In genomic region chr11:69643646-69644045, GRCh38 we compare ENCODE assay signal across 8 cellular contexts. TPM values are rescaled to one million over a fixed set of nuclear protein-coding genes. Genes with fewer than 3 reads are reported as not detected.
DNase-seq lines count a peak whose midpoint lies in the region; ATAC-seq and TF ChIP-seq lines count a peak whose summit lies in the region.

No MANE protein-coding gene starts in this region.

- no peaks in the 10 kb centered on the region for H3K9me2 ChIP-seq in hepatocyte (replicated peaks; ENCODE audit: insufficient read depth)

- peaks cover 15% of the 10 kb centered on the region for H3K4me1 Mint-ChIP-seq in activated CD4-positive, alpha-beta T cell treated with anti-CD3 and anti-CD28 coated beads for 36 hours
- H3K4me1 Mint-ChIP-seq in activated B cell treated with CpG ODN at 0.5 μM for 24 hours = peaks cover 30% of the 10 kb centered on the region
- H3K4me1 Mint-ChIP-seq in stimulated activated effector memory CD8-positive, alpha-beta T cell treated with anti-CD3 and anti-CD28 coated beads, Interleukin-12 subunit alpha, Interleukin-12 subunit beta, amount 100 ng/mL, for 72 hours = peaks cover 17% of the 10 kb centered on the region

- H3K4me3 Mint-ChIP-seq in activated CD4-positive, alpha-beta T cell treated with anti-CD3 and anti-CD28 coated beads for 36 hours = peak overlapping the region; percentile 51
- peak overlapping the region; percentile 59 for H3K4me3 Mint-ChIP-seq in activated B cell treated with CpG ODN at 0.5 μM for 24 hours
- peak overlapping the region; percentile 52 for H3K4me3 Mint-ChIP-seq in stimulated activated effector memory CD8-positive, alpha-beta T cell treated with anti-CD3 and anti-CD28 coated beads, Interleukin-12 subunit alpha, Interleukin-12 subunit beta, amount 100 ng/mL, for 72 hours

- no peaks in the 10 kb centered on the region for H3K36me3 Mint-ChIP-seq in activated CD4-positive, alpha-beta T cell treated with anti-CD3 and anti-CD28 coated beads for 36 hours (ENCODE audit: low read depth)
- H3K36me3 Mint-ChIP-seq in activated B cell treated with CpG ODN at 0.5 μM for 24 hours (ENCODE audit: low read depth) = no peaks in the 10 kb centered on the region
- H3K36me3 Mint-ChIP-seq in stimulated activated effector memory CD8-positive, alpha-beta T cell treated with anti-CD3 and anti-CD28 coated beads, Interleukin-12 subunit alpha, Interleukin-12 subunit beta, amount 100 ng/mL, for 72 hours = no peaks in the 10 kb centered on the region

- no peaks in the 10 kb centered on the region for H3K36me3 ChIP-seq in hepatocyte (replicated peaks; ENCODE audit: insufficient read depth, low read depth)

- H3K79me2 ChIP-seq in hepatocyte = peaks cover 39% of the 10 kb centered on the region

- POLR2A ChIA-PET in activated CD4-positive, alpha-beta T cell treated with anti-CD3 and anti-CD28 coated beads for 36 hours (lab: Charles Lee) = no interaction called here
- POLR2A ChIA-PET in activated B cell treated with CpG ODN at 0.5 μM for 24 hours (lab: Charles Lee) = interaction anchor here (1.4 to 3.2 kb wide), 4 partner anchors 31 to 543 kb away, joined by 3 to 27 read pairs (median 8); partner anchors contain the start of gene LTO1

- TF ChIP-seq CTCF in activated B cell treated with CpG ODN at 0.5 μM for 24 hours (IDR thresholded peaks at IDR 0.05) = no peak
- no peak for TF ChIP-seq CTCF in hepatocyte (IDR thresholded peaks at IDR 0.05; ENCODE audit: poor library complexity)

- H3K4me2 ChIP-seq in hepatocyte = peak overlapping the region; percentile 92

- peaks cover 25% of the 10 kb centered on the region for H4K20me1 ChIP-seq in hepatocyte (ENCODE audit: insufficient read depth, poor library complexity, severe bottlenecking)

- no peaks in the 10 kb centered on the region for H3K9me3 ChIP-seq in hepatocyte (ENCODE audit: low read depth)

- ATAC-seq in activated CD4-positive, alpha-beta T cell treated with anti-CD3 and anti-CD28 coated beads for 36 hours = no peak
- no peak for ATAC-seq in activated B cell treated with CpG ODN at 0.5 μM for 24 hours (ENCODE audit: low read depth)
- ATAC-seq in stimulated activated effector memory CD8-positive, alpha-beta T cell treated with anti-CD3 and anti-CD28 coated beads, Interleukin-12 subunit alpha, Interleukin-12 subunit beta, amount 100 ng/mL, for 72 hours = no peak

- no peak for DNase-seq in activated CD4-positive, alpha-beta T cell treated with anti-CD3 and anti-CD28 coated beads for 36 hours
- DNase-seq in activated CD4-positive, alpha-beta T cell treated with anti-CD3 and anti-CD28 coated beads, Interleukin-2, amount 50 U/mL, for 48 hours = no peak
- no peak for DNase-seq in activated B cell treated with CpG ODN at 0.5 μM for 24 hours
- DNase-seq in hepatocyte (ENCODE audit: low spot score) = no peak
- no peak for DNase-seq in stimulated activated effector memory CD8-positive, alpha-beta T cell treated with anti-CD3 and anti-CD28 coated beads, Interleukin-12 subunit alpha, Interleukin-12 subunit beta, amount 100 ng/mL, for 72 hours (ENCODE audit: low spot score in 2 of 2)
- no peak for DNase-seq in GDM1 (lab: John Stamatoyannopoulos, UW)
- no peak for DNase-seq in stimulated activated CD4-positive, alpha-beta T cell treated with anti-CD3 and anti-CD28 coated beads, Interleukin-4, amount 100 ng/mL, for 1 hour
- no peak for DNase-seq in NCI-H146 treated with DMSO at 0.1 percent for 48 hours (lab: John Stamatoyannopoulos, UW; ENCODE audit: unreplicated experiment)

- H2AFZ ChIP-seq in hepatocyte = no peak overlapping the region

- H3K4me1 ChIP-seq in hepatocyte (ENCODE audit: insufficient read depth) = peaks cover 35% of the 10 kb centered on the region

- intact Hi-C loops in activated CD4-positive, alpha-beta T cell treated with anti-CD3 and anti-CD28 coated beads for 36 hours (cut with DNase I, micrococcal nuclease) = loop anchor here (1.0 to 5.0 kb wide), 9 partner anchors 27 to 799 kb away; no protein-coding TSS in a partner anchor
- intact Hi-C loops in activated B cell treated with CpG ODN at 0.5 μM for 24 hours (cut with micrococcal nuclease) = loop anchor here (1.0 to 10.0 kb wide), 10 partner anchors 201 to 1061 kb away; partner anchors contain the start of genes CPT1A, IGHMBP2, MRPL21 and TESMIN

- CTCF ChIA-PET in activated CD4-positive, alpha-beta T cell treated with anti-CD3 and anti-CD28 coated beads for 36 hours (lab: Charles Lee) = interaction anchor here (0.5 to 3.0 kb wide), 9 partner anchors 16 to 543 kb away, joined by 3 to 8 read pairs (median 3); no protein-coding TSS in a partner anchor
- CTCF ChIA-PET in activated B cell treated with CpG ODN at 0.5 μM for 24 hours (lab: Charles Lee) = interaction anchor here (1.0 to 4.7 kb wide), 8 partner anchors 17 to 1033 kb away, joined by 3 to 75 read pairs (median 6); partner anchors contain the start of genes MYEOV and TPCN2

- no peak overlapping the region for H3K27ac Mint-ChIP-seq in activated CD4-positive, alpha-beta T cell treated with anti-CD3 and anti-CD28 coated beads for 36 hours
- no peak overlapping the region for H3K27ac Mint-ChIP-seq in activated B cell treated with CpG ODN at 0.5 μM for 24 hours
- no peak overlapping the region for H3K27ac Mint-ChIP-seq in stimulated activated effector memory CD8-positive, alpha-beta T cell treated with anti-CD3 and anti-CD28 coated beads, Interleukin-12 subunit alpha, Interleukin-12 subunit beta, amount 100 ng/mL, for 72 hours

- no peak overlapping the region for H3K4me3 ChIP-seq in hepatocyte

- peak overlapping the region; percentile 45 for H3K27ac ChIP-seq in hepatocyte

- WGBS in hepatocyte (ENCODE audit: low lambda C conversion rate, missing lambda C conversion rate) = 68% methylated on average over 16 of the region's 27 CpGs

- H3K9me3 Mint-ChIP-seq in activated CD4-positive, alpha-beta T cell treated with anti-CD3 and anti-CD28 coated beads for 36 hours (ENCODE audit: low read depth) = no peaks in the 10 kb centered on the region
- no peaks in the 10 kb centered on the region for H3K9me3 Mint-ChIP-seq in activated B cell treated with CpG ODN at 0.5 μM for 24 hours
- H3K9me3 Mint-ChIP-seq in stimulated activated effector memory CD8-positive, alpha-beta T cell treated with anti-CD3 and anti-CD28 coated beads, Interleukin-12 subunit alpha, Interleukin-12 subunit beta, amount 100 ng/mL, for 72 hours = no peaks in the 10 kb centered on the region

- H3K27me3 ChIP-seq in hepatocyte = no peaks in the 10 kb centered on the region

- peaks cover 20% of the 10 kb centered on the region for H3K27me3 Mint-ChIP-seq in activated CD4-positive, alpha-beta T cell treated with anti-CD3 and anti-CD28 coated beads for 36 hours
- H3K27me3 Mint-ChIP-seq in activated B cell treated with CpG ODN at 0.5 μM for 24 hours = peaks cover 9% of the 10 kb centered on the region

RNA-seq across cellular contexts. Expression of gene CCND1, which starts 2.7 kb away (rescaled TPM):
- under 1 TPM; 0.50 to 0.77 TPM for total RNA-seq in activated CD4-positive, alpha-beta T cell treated with anti-CD3 and anti-CD28 coated beads for 36 hours
- total RNA-seq in activated B cell treated with CpG ODN at 0.5 μM for 24 hours = 7.5 and 10.5 TPM in 2 replicates
- total RNA-seq in hepatocyte = 69.6 and 80.2 TPM in 2 replicates
- 81.9 and 82.9 TPM in 2 replicates for polyA plus RNA-seq in hepatocyte

RNA-seq across cellular contexts. Expression of gene LTO1, which starts 31.5 kb away (rescaled TPM):
- 10 to 100 TPM; 16.8 to 17.8 TPM for total RNA-seq in activated CD4-positive, alpha-beta T cell treated with anti-CD3 and anti-CD28 coated beads for 36 hours
- 46.3 and 52.5 TPM in 2 replicates for total RNA-seq in activated B cell treated with CpG ODN at 0.5 μM for 24 hours
- 13.4 and 32.9 TPM in 2 replicates for total RNA-seq in hepatocyte
- 12.6 and 19.6 TPM in 2 replicates for polyA plus RNA-seq in hepatocyte
